8 cellular contexts compared by ENCODE assay signal in genomic region chr15:57559875-57560274, GRCh38. TPM values are rescaled to one million over a fixed set of nuclear protein-coding genes. Genes with fewer than 3 reads are reported as not detected.
A peak's percentile ranks its signal among the peaks of the same experiment; 100 is the strongest.
DNase-seq lines count a peak whose midpoint lies in the region; ATAC-seq and TF ChIP-seq lines count a peak whose summit lies in the region.

No MANE protein-coding gene starts in this region.

- H3K27me3 ChIP-seq in MG63 = no peaks in the 10 kb centered on the region; the same call in 1 of the 2 replicates
- H3K27me3 ChIP-seq in liver (ENCODE audit: control insufficient read depth in 4 of 4, insufficient read depth in 4 of 4, low read length in 3 of 4) = no peaks in the 10 kb centered on the region

- CTCF ChIA-PET in WTC11 (lab: Charles Lee) = interaction anchor here (0.5 to 2.8 kb wide), 39 partner anchors 9 to 650 kb away, joined by 3 to 21 read pairs (median 4); partner anchors contain the start of genes MYZAP and POLR2M

- DNase-seq in MG63 = peak; percentile 43
- peak; percentile 87 for DNase-seq in WTC11 (ENCODE audit: low spot score)
- peak; percentile 38 for DNase-seq in central memory CD4-positive, alpha-beta T cell
- peak; percentile 58 to 73 (median 60) for DNase-seq in stimulated activated CD4-positive, alpha-beta T cell treated with anti-CD3 and anti-CD28 coated beads, TNF-alpha, amount 100 ng/mL, for 24 hours (ENCODE audit: low read depth in 3 of 3)
- no peak for DNase-seq in GDM1 (lab: John Stamatoyannopoulos, UW)

- H3K4me3 ChIP-seq in MG63 (no peak overlapping the region), liver (ENCODE audit: low read depth in 1 of 3, low read length in 3 of 3) (no peak overlapping the region)

- no peak overlapping the region for H3K27ac Mint-ChIP-seq in WTC11

- no peaks in the 10 kb centered on the region for H3K9me3 Mint-ChIP-seq in WTC11

- H3K4me1 ChIP-seq in liver (ENCODE audit: control insufficient read depth in 4 of 4, insufficient read depth in 4 of 4, low read length in 3 of 4) = peaks cover 0 to 15% (median 10%) of the 10 kb centered on the region in 4 donors

- TF ChIP-seq CTCF in GM12872 (IDR thresholded peaks at IDR 0.05; ENCODE audit: insufficient read depth, low read depth, low read length) (peak; percentile 94), WTC11 (IDR thresholded peaks at IDR 0.05) (peak; percentile 99), liver (IDR thresholded peaks at IDR 0.05; ENCODE audit: low read depth, low read length, missing input control) (peak; percentile 96)

- WGBS in liver = 8% methylated on average over 5 of the region's 5 CpGs

- H3K27ac ChIP-seq in liver (ENCODE audit: low read depth in 1 of 2, low read length in 2 of 2) = peak overlapping the region; percentile 1 to 62

- ATAC-seq in WTC11 (peak; percentile 82), GM18868 (IDR thresholded peaks at IDR 0.05; ENCODE audit: unreplicated experiment) (no peak)

- POLR2A ChIA-PET in WTC11 (lab: Charles Lee) = no interaction called here

- peaks cover 4% of the 10 kb centered on the region; the same call in 1 of the 2 replicates for H3K4me1 Mint-ChIP-seq in WTC11

- H3K4me3 Mint-ChIP-seq in WTC11 = no peak overlapping the region

- H3K36me3 ChIP-seq in MG63 (no peaks in the 10 kb centered on the region), liver (ENCODE audit: control insufficient read depth in 4 of 4, insufficient read depth in 3 of 4, low read depth in 1 of 4, low read length in 3 of 4) (no peaks in the 10 kb centered on the region)

- no peaks in the 10 kb centered on the region for H3K27me3 Mint-ChIP-seq in WTC11 (ENCODE audit: low read depth)

- peak; percentile 91 to 93 for TF ChIP-seq RAD21 in liver (IDR thresholded peaks at IDR 0.05)

- H3K9me3 ChIP-seq in MG63 (no peaks in the 10 kb centered on the region), liver (ENCODE audit: control insufficient read depth in 4 of 4, low read length in 3 of 4) (no peaks in the 10 kb centered on the region)

- H3K36me3 Mint-ChIP-seq in WTC11 = no peaks in the 10 kb centered on the region

- no peak overlapping the region for H3K9ac ChIP-seq in liver (ENCODE audit: low read depth in 1 of 2, low read length in 2 of 2)

TF ChIP-seq in WTC11, 78 proteins besides CTCF, POLR2A, EP300 and RAD21 (continues in another document):
- TF ChIP-seq PREB (CRISPR knock-in tag; IDR thresholded peaks at IDR 0.05; ENCODE audit: borderline replicate concordance) (no peak), TCF7 (CRISPR knock-in tag; IDR thresholded peaks at IDR 0.05; ENCODE audit: low read depth) (no peak), USF2 (CRISPR knock-in tag; IDR thresholded peaks at IDR 0.05) (no peak), IRF2 (CRISPR knock-in tag; IDR thresholded peaks at IDR 0.05; ENCODE audit: borderline replicate concordance, low read depth) (no peak), ZNF425 (CRISPR knock-in tag; conservative IDR thresholded peaks at IDR 0.05) (no peak), CBFB (CRISPR knock-in tag; IDR thresholded peaks at IDR 0.05; ENCODE audit: low read depth) (no peak), GTF2I (CRISPR knock-in tag; conservative IDR thresholded peaks at IDR 0.05) (no peak), ZNF396 (CRISPR knock-in tag; IDR thresholded peaks at IDR 0.05; ENCODE audit: borderline replicate concordance) (no peak)

TF ChIP-seq in liver, 16 proteins besides CTCF, POLR2A, EP300 and RAD21:
- no peak for TF ChIP-seq TAF1 (conservative IDR thresholded peaks at IDR 0.05)
- no peak for TF ChIP-seq MAX (IDR thresholded peaks at IDR 0.05)
- TF ChIP-seq FOXA2 (IDR thresholded peaks at IDR 0.05) = no peak
- TF ChIP-seq RXRA (IDR thresholded peaks at IDR 0.05) = peak; percentile 67 to 83
- peak in 1 of 2 donors; percentile 20 for TF ChIP-seq JUND (IDR thresholded peaks at IDR 0.05)
- TF ChIP-seq GABPA (IDR thresholded peaks at IDR 0.05 in 1 of 2, conservative IDR thresholded peaks at IDR 0.05 in 1 of 2) = no peak
- no peak for TF ChIP-seq YY1 (IDR thresholded peaks at IDR 0.05)
- no peak for TF ChIP-seq EGR1 (IDR thresholded peaks at IDR 0.05; ENCODE audit: low read depth in 2 of 2)
- TF ChIP-seq SP1 (IDR thresholded peaks at IDR 0.05) = peak; percentile 95
- TF ChIP-seq REST (IDR thresholded peaks at IDR 0.05) = peak; percentile 34
- no peak for TF ChIP-seq FOXA1 (IDR thresholded peaks at IDR 0.05)
- no peak for TF ChIP-seq ZBTB33 (IDR thresholded peaks at IDR 0.05)
- TF ChIP-seq HNF4G (IDR thresholded peaks at IDR 0.05) = peak; percentile 90
- peak; percentile 92 to 96 for TF ChIP-seq HNF4A (conservative IDR thresholded peaks at IDR 0.05)
- TF ChIP-seq NR2F2 (IDR thresholded peaks at IDR 0.05) = no peak
- TF ChIP-seq ATF3 (IDR thresholded peaks at IDR 0.05) = peak; percentile 69

RNA-seq across cellular contexts. Expression of gene MYZAP, which starts 31.8 kb away (rescaled TPM):
- 0.69 TPM in 1 of 2 replicates, not detected in the other for total RNA-seq in MG63 (2014; rRNA removed; shearing (Covaris generic); ENCODE audit: low replicate concordance)
- total RNA-seq in WTC11 (2021) (0.60 to 0.73 TPM (median 0.68 TPM) in 3 replicates), liver (1 to 10 TPM in 1 of 2 donors, under 1 TPM in 1; 0.50 to 1.8 TPM)
- 1 to 10 TPM in 1 of 2 donors, under 1 TPM in 1; 0.64 to 1.3 TPM for polyA plus RNA-seq in liver
